ENCODE assay signal across 8 cellular contexts in genomic region chr4:89829470-89830138, GRCh38.
DNase-seq lines count a peak whose midpoint lies in the region; ATAC-seq lines count a peak whose summit lies in the region.

No MANE protein-coding gene starts in this region.

- DNase-seq in stimulated activated CD4-positive, alpha-beta T cell treated with anti-CD3 and anti-CD28 coated beads, Interleukin-15, amount 100 ng/mL, for 24 hours, result peak; percentile 20
- no peak for DNase-seq in stimulated activated CD4-positive, alpha-beta T cell treated with anti-CD3 and anti-CD28 coated beads, Interleukin-4, amount 100 ng/mL, for 4 hours
- DNase-seq in SW480 (ENCODE audit: low spot score) (peak; percentile 13), head of caudate nucleus (peak in 41 of 42 donors; percentile 17 to 85 (median 61)), DMS79 treated with DMSO at 0.1 percent for 48 hours (lab: John Stamatoyannopoulos, UW) (no peak), retina (no peak)
- DNase-seq in activated CD4-positive, CD25-positive, alpha-beta regulatory T cell treated with anti-CD3 and anti-CD28 coated beads, Interleukin-2, amount 50 U/mL, for 72 hours, result no peak

- intact Hi-C loops in head of caudate nucleus (cut with DNase I), result loop anchor here (10.0 kb wide), 1 partner anchor 65 kb away; no protein-coding TSS in a partner anchor

- peak; percentile 83 for ATAC-seq in HG02973 (IDR thresholded peaks at IDR 0.05; ENCODE audit: unreplicated experiment)

Comparison
In these comparisons a context has a peak if more than half of its experiments do, and no peak if none do; other contexts are left out.
1. DNase-seq: peak in stimulated activated CD4-positive, alpha-beta T cell treated with anti-CD3 and anti-CD28 coated beads, Interleukin-15, amount 100 ng/mL, for 24 hours (single experiment), SW480 (single experiment) and head of caudate nucleus (41 of 42); none in stimulated activated CD4-positive, alpha-beta T cell treated with anti-CD3 and anti-CD28 coated beads, Interleukin-4, amount 100 ng/mL, for 4 hours (0 of 2), activated CD4-positive, CD25-positive, alpha-beta regulatory T cell treated with anti-CD3 and anti-CD28 coated beads, Interleukin-2, amount 50 U/mL, for 72 hours (single experiment), DMS79 treated with DMSO at 0.1 percent for 48 hours (single experiment) and retina (single experiment).